ENCODE assay signal across 11 cellular contexts in genomic region chr10:92567952-92568600, GRCh38. TPM values are rescaled to one million over a fixed set of nuclear protein-coding genes. Genes with fewer than 3 reads are reported as not detected.
A peak's percentile ranks its signal among the peaks of the same experiment; 100 is the strongest.
DNase-seq lines count a peak whose midpoint lies in the region; ATAC-seq and TF ChIP-seq lines count a peak whose summit lies in the region.
"Had no signal": no experiment of that assay in that cellular context is flagged by ENCODE, and none has a peak within 500 bp of the region (broad histone marks: within the 10 kb centered on the region; RNA-seq: fewer than 3 reads in every experiment).

No MANE protein-coding gene starts in this region.

- H3K27ac ChIP-seq in osteoblast (ENCODE audit: low read depth, low read length), result no peak overlapping the region
- H3K27ac ChIP-seq: 22Rv1, left ventricle myocardium inferior had no signal

- ATAC-seq in HG02852 (IDR thresholded peaks at IDR 0.05; ENCODE audit: unreplicated experiment) (peak; percentile 85), HG03521 (IDR thresholded peaks at IDR 0.05; ENCODE audit: unreplicated experiment) (no peak)

- H3K4me1 ChIP-seq in adipocyte (ENCODE audit: control insufficient read depth, insufficient read depth, low read length), result peaks cover 18% of the 10 kb centered on the region
- peaks cover 26% of the 10 kb centered on the region for H3K4me1 ChIP-seq in osteoblast (ENCODE audit: insufficient read depth, low read length)

- no peaks in the 10 kb centered on the region for H3K27me3 ChIP-seq in adipocyte (replicated peaks; ENCODE audit: control insufficient read depth, insufficient read depth, low read length)
- no peaks in the 10 kb centered on the region for H3K27me3 ChIP-seq in osteoblast (ENCODE audit: insufficient read depth, low read length)

- TF ChIP-seq CTCF in osteoblast (IDR thresholded peaks at IDR 0.05; ENCODE audit: extremely low read depth, low read depth, low read length), result no peak

- H3K9me3 ChIP-seq in adipocyte (ENCODE audit: control insufficient read depth, low read length) (no peaks in the 10 kb centered on the region), osteoblast (ENCODE audit: low read depth, low read length) (no peaks in the 10 kb centered on the region)
- H3K9me3 ChIP-seq: left ventricle myocardium inferior had no signal

- H3K36me3 ChIP-seq in adipocyte (ENCODE audit: control insufficient read depth, insufficient read depth, low read length, severe bottlenecking) (peaks cover 6% of the 10 kb centered on the region), osteoblast (ENCODE audit: insufficient read depth, low read length) (peaks cover 10% of the 10 kb centered on the region)
- H3K36me3 ChIP-seq: left ventricle myocardium inferior had no signal

- no peak overlapping the region for H3K9ac ChIP-seq in adipocyte (ENCODE audit: low read length)

- no peak overlapping the region for H3K4me3 ChIP-seq in adipocyte (ENCODE audit: low read length)
- H3K4me3 ChIP-seq in osteoblast (ENCODE audit: insufficient read depth, low read length), result no peak overlapping the region
- H3K4me3 ChIP-seq: left ventricle myocardium inferior had no signal

- H2AFZ ChIP-seq in osteoblast (ENCODE audit: low read length), result no peak overlapping the region

- peaks cover 31% of the 10 kb centered on the region for H4K20me1 ChIP-seq in osteoblast (ENCODE audit: insufficient read depth, low read length)

- peaks cover 76% of the 10 kb centered on the region for H3K79me2 ChIP-seq in osteoblast (ENCODE audit: insufficient read depth, low read length)

- H3K4me2 ChIP-seq in osteoblast (ENCODE audit: insufficient read depth, low read length), result no peak overlapping the region

- DNase-seq in DMS53 (lab: John Stamatoyannopoulos, UW) (peak; percentile 13), DMS53 treated with DMSO at 0.1 percent for 48 hours (lab: John Stamatoyannopoulos, UW; ENCODE audit: unreplicated experiment) (no peak), adipocyte (ENCODE audit: low read depth) (peak; percentile 57), osteoblast (ENCODE audit: insufficient read length, low spot score, missing footprints) (peak; percentile 85), NCI-H82 (lab: John Stamatoyannopoulos, UW) (no peak), NCI-H1092 treated with DMSO at 0.1 percent for 48 hours (lab: John Stamatoyannopoulos, UW) (no peak)
- DNase-seq: left ventricle myocardium inferior, NCI-H774 had no signal

RNA-seq across cellular contexts. Expression of gene IDE, which starts 5.8 kb away (rescaled TPM):
- total RNA-seq in osteoblast, result 36.9 and 42.4 TPM in 2 replicates

RNA-seq across cellular contexts. Expression of gene KIF11, which starts 24.9 kb away (rescaled TPM):
- 4.0 and 5.3 TPM in 2 replicates for total RNA-seq in osteoblast

Comparison
In these comparisons a context has a peak if more than half of its experiments do, and no peak if none do; other contexts are left out.
1. DNase-seq: peak in DMS53 (single experiment), adipocyte (single experiment) and osteoblast (single experiment); none in DMS53 treated with DMSO at 0.1 percent for 48 hours (single experiment), NCI-H82 (single experiment) and NCI-H1092 treated with DMSO at 0.1 percent for 48 hours (single experiment).